12 cellular contexts compared by ENCODE assay signal in genomic region chr7:35681630-35682029, GRCh38. TPM values are rescaled to one million over a fixed set of nuclear protein-coding genes. Genes with fewer than 3 reads are reported as not detected.
A peak's percentile ranks its signal among the peaks of the same experiment; 100 is the strongest.
DNase-seq lines count a peak whose midpoint lies in the region; ATAC-seq lines count a peak whose summit lies in the region.
"Had no signal": no experiment of that assay in that cellular context is flagged by ENCODE, and none has a peak within 500 bp of the region (broad histone marks: within the 10 kb centered on the region; RNA-seq: fewer than 3 reads in every experiment).

No MANE protein-coding gene starts in this region.

- CTCF ChIA-PET in activated CD4-positive, alpha-beta T cell treated with anti-CD3 and anti-CD28 coated beads, Interleukin-2, amount 10 ng/mL, durations not matched to agents 7 days and 5 days (lab: Charles Lee): interaction anchor here (1.2 kb wide), 1 partner anchor 28 kb away, joined by 4 read pairs; no protein-coding TSS in a partner anchor

- no peak overlapping the region for H3K4me3 Mint-ChIP-seq in activated CD4-positive, alpha-beta T cell treated with anti-CD3 and anti-CD28 coated beads, Interleukin-2, amount 10 ng/mL, durations not matched to agents 7 days and 5 days
- peak overlapping the region in 3 of 8 donors; percentile 1 to 41 (median 6) for H3K4me3 Mint-ChIP-seq in naive B cell

- H3K9me3 Mint-ChIP-seq in activated CD4-positive, alpha-beta T cell treated with anti-CD3 and anti-CD28 coated beads, Interleukin-2, amount 10 ng/mL, durations not matched to agents 7 days and 5 days: peaks cover 3% of the 10 kb centered on the region
- peaks cover 0 to 3% (median 0%) of the 10 kb centered on the region in 7 donors for H3K9me3 Mint-ChIP-seq in naive B cell

- no peaks in the 10 kb centered on the region for H3K27me3 Mint-ChIP-seq in activated CD4-positive, alpha-beta T cell treated with anti-CD3 and anti-CD28 coated beads, Interleukin-2, amount 10 ng/mL, durations not matched to agents 7 days and 5 days
- H3K27me3 Mint-ChIP-seq in naive B cell: no peaks in the 10 kb centered on the region

- peaks cover 26% of the 10 kb centered on the region for H3K36me3 Mint-ChIP-seq in activated CD4-positive, alpha-beta T cell treated with anti-CD3 and anti-CD28 coated beads, Interleukin-2, amount 10 ng/mL, durations not matched to agents 7 days and 5 days (ENCODE audit: low read depth)
- H3K36me3 Mint-ChIP-seq in naive B cell: peaks cover 0 to 11% of the 10 kb centered on the region in 2 donors

- DNase-seq in activated CD4-positive, alpha-beta T cell treated with anti-CD3 and anti-CD28 coated beads, Interleukin-2, amount 10 ng/mL, durations not matched to agents 7 days and 5 days: no peak
- no peak for DNase-seq in activated CD4-positive, alpha-beta T cell treated with anti-CD3 and anti-CD28 coated beads, Interleukin-2, amount 50 U/mL, for 48 hours
- DNase-seq in naive B cell (no peak), glomerular visceral epithelial cell (ENCODE audit: extremely low spot score) (no peak), AG20443 (ENCODE audit: low spot score) (no peak)
- DNase-seq: effector CD8-positive, alpha-beta T cell; foreskin melanocyte; stimulated activated CD4-positive, alpha-beta T cell treated with anti-CD3 and anti-CD28 coated beads, Interleukin-1b, Interleukin-23, amount 100 ng/mL, for 48 hours; uterus had no signal

- H3K27ac Mint-ChIP-seq in activated CD4-positive, alpha-beta T cell treated with anti-CD3 and anti-CD28 coated beads, Interleukin-2, amount 10 ng/mL, durations not matched to agents 7 days and 5 days: peak overlapping the region; percentile 3
- peak overlapping the region in 2 of 6 donors; percentile 21 to 39 for H3K27ac Mint-ChIP-seq in naive B cell

- ATAC-seq in GM21717 (IDR thresholded peaks at IDR 0.05; ENCODE audit: unreplicated experiment) (peak; percentile 92), HG03558 (IDR thresholded peaks at IDR 0.05; ENCODE audit: extremely low read depth, unreplicated experiment) (peak; percentile 48), naive B cell (ENCODE audit: low read depth in 2 of 2) (peak; percentile 75 to 78), GM18519 (IDR thresholded peaks at IDR 0.05; ENCODE audit: low FRiP score, unreplicated experiment) (no peak)

- POLR2A ChIA-PET in activated CD4-positive, alpha-beta T cell treated with anti-CD3 and anti-CD28 coated beads, Interleukin-2, amount 10 ng/mL, durations not matched to agents 7 days and 5 days (lab: Charles Lee): no interaction called here

- H3K4me1 Mint-ChIP-seq in activated CD4-positive, alpha-beta T cell treated with anti-CD3 and anti-CD28 coated beads, Interleukin-2, amount 10 ng/mL, durations not matched to agents 7 days and 5 days: peaks cover 49% of the 10 kb centered on the region
- H3K4me1 Mint-ChIP-seq in naive B cell: peaks cover 40 to 59% (median 54%) of the 10 kb centered on the region in 3 donors

RNA-seq across cellular contexts. Expression of gene HERPUD2, which starts 13.3 kb away (rescaled TPM):
- 10 to 100 TPM; 40.6 to 45.9 TPM for total RNA-seq in activated CD4-positive, alpha-beta T cell treated with anti-CD3 and anti-CD28 coated beads, Interleukin-2, amount 10 ng/mL, durations not matched to agents 7 days and 5 days
- polyA plus RNA-seq in naive B cell (ENCODE audit: low read depth in 6 of 6): 10 to 100 TPM; 52.7 to 78.0 (median 63.2) TPM
